9 cellular contexts compared by ENCODE assay signal in genomic region chr17:41785876-41786226, GRCh38. TPM values are rescaled to one million over a fixed set of nuclear protein-coding genes. Genes with fewer than 3 reads are reported as not detected.
DNase-seq lines count a peak whose midpoint lies in the region; ATAC-seq, FAIRE-seq and TF ChIP-seq lines count a peak whose summit lies in the region.
"Had no signal": no experiment of that assay in that cellular context is flagged by ENCODE, and none has a peak within 500 bp of the region (broad histone marks: within the 10 kb centered on the region; RNA-seq: fewer than 3 reads in every experiment).

No MANE protein-coding gene starts in this region.

- peaks cover 72 to 85% (median 81%) of the 10 kb centered on the region in 10 experiments for H3K4me1 ChIP-seq in BLaER1 treated with 17β-estradiol and CSF1 and Interleukin-3, amounts not matched to agents 10 nM and 100 nM
- H3K4me1 ChIP-seq in MM.1S (ENCODE audit: low read length): peaks cover 8% of the 10 kb centered on the region; the same call in 1 of the 2 replicates
- peaks cover 15 to 29% of the 10 kb centered on the region in 2 donors for H3K4me1 ChIP-seq in lung (ENCODE audit: control insufficient read depth in 2 of 2, insufficient read depth in 2 of 2, low read length in 2 of 2)
- peaks cover 76% of the 10 kb centered on the region for H3K4me1 ChIP-seq in vagina

- H3K4me3 ChIP-seq in BLaER1 treated with 17β-estradiol and CSF1 and Interleukin-3, amounts not matched to agents 10 nM and 100 nM: peak overlapping the region; percentile 70 to 92 (median 82)
- H3K4me3 ChIP-seq in MM.1S (ENCODE audit: low read length): peak overlapping the region; percentile 78
- H3K4me3 ChIP-seq in cardiac fibroblast (replicated peaks in 1 of 2; ENCODE audit: low read depth in 2 of 2, low read length in 2 of 2): peak overlapping the region; percentile 75 to 77
- peak overlapping the region; percentile 71 for H3K4me3 ChIP-seq in lung
- peak overlapping the region; percentile 80 to 81 for H3K4me3 ChIP-seq in vagina

- H2AFZ ChIP-seq in MM.1S (ENCODE audit: low read length): peak overlapping the region; percentile 82

- H3K9me2 ChIP-seq in MM.1S (replicated peaks; ENCODE audit: insufficient read depth, low read length): no peaks in the 10 kb centered on the region

- H3K9ac ChIP-seq in BLaER1 treated with 17β-estradiol and CSF1 and Interleukin-3, amounts not matched to agents 10 nM and 100 nM: peak overlapping the region; percentile 84 to 94 (median 89)
- peak overlapping the region; percentile 53; the same call in 1 of the 2 replicates for H3K9ac ChIP-seq in MM.1S (ENCODE audit: low read length)

- peak; percentile 15 for ATAC-seq in lung (ENCODE audit: insufficient read depth, low FRiP score)
- no peak for ATAC-seq in GM19395 (IDR thresholded peaks at IDR 0.05; ENCODE audit: unreplicated experiment)

- peak; percentile 6 for DNase-seq in MM.1S
- DNase-seq in cardiac fibroblast (ENCODE audit: low read depth in 2 of 2): peak; percentile 33 to 51
- peak; percentile 70 for DNase-seq in lung (ENCODE audit: low spot score)
- no peak for DNase-seq in vagina (ENCODE audit: extremely low spot score in 2 of 2)
- DNase-seq in urothelium cell line (ENCODE audit: low spot score): no peak
- no peak for DNase-seq in activated CD8-positive, alpha-beta memory T cell treated with anti-CD3 and anti-CD28 coated beads for 24 hours

- WGBS in lung, 2 donors: 1 to 2% methylated on average over 21 of the region's 21 CpGs

- intact Hi-C loops in vagina (cut with DNase I): no loop called here

- peaks cover 20 to 41% (median 32%) of the 10 kb centered on the region in 11 experiments for H4K20me1 ChIP-seq in BLaER1 treated with 17β-estradiol and CSF1 and Interleukin-3, amounts not matched to agents 10 nM and 100 nM
- H4K20me1 ChIP-seq in MM.1S (ENCODE audit: insufficient read depth, low read length): no peaks in the 10 kb centered on the region

- H3K27me3 ChIP-seq in BLaER1 treated with 17β-estradiol and CSF1 and Interleukin-3, amounts not matched to agents 10 nM and 100 nM: no peaks in the 10 kb centered on the region
- H3K27me3 ChIP-seq in MM.1S (replicated peaks; ENCODE audit: insufficient read depth, low read length) (no peaks in the 10 kb centered on the region), lung (ENCODE audit: control insufficient read depth, insufficient read depth) (no peaks in the 10 kb centered on the region), vagina (no peaks in the 10 kb centered on the region)

- H3K36me3 ChIP-seq in BLaER1 treated with 17β-estradiol and CSF1 and Interleukin-3, amounts not matched to agents 10 nM and 100 nM: peaks cover 0 to 7% (median 0%) of the 10 kb centered on the region in 11 experiments; a peak in 2 of 22 replicates
- H3K36me3 ChIP-seq in MM.1S (replicated peaks; ENCODE audit: insufficient read depth, low read length): no peaks in the 10 kb centered on the region
- H3K36me3 ChIP-seq in lung (ENCODE audit: control insufficient read depth in 2 of 2, insufficient read depth in 2 of 2, low read length in 2 of 2): no peaks in the 10 kb centered on the region
- no peaks in the 10 kb centered on the region for H3K36me3 ChIP-seq in vagina

- FAIRE-seq in urothelium cell line (lab: Jason Lieb, UNC): no peak

- TF ChIP-seq POLR2A in vagina (IDR thresholded peaks at IDR 0.05): no peak

- peak overlapping the region; percentile 79 to 99 (median 94) for H3K4me2 ChIP-seq in BLaER1 treated with 17β-estradiol and CSF1 and Interleukin-3, amounts not matched to agents 10 nM and 100 nM
- H3K4me2 ChIP-seq in MM.1S (ENCODE audit: low read depth, low read length): peak overlapping the region; percentile 88

- no peak for TF ChIP-seq CTCF in MM.1S (IDR thresholded peaks at IDR 0.05; ENCODE audit: low read length)
- TF ChIP-seq CTCF in cardiac fibroblast (IDR thresholded peaks at IDR 0.05; ENCODE audit: low read depth, low read length): no peak
- TF ChIP-seq CTCF in lung (IDR thresholded peaks at IDR 0.05; ENCODE audit: control extremely low read depth, extremely low read depth): no peak
- no peak for TF ChIP-seq CTCF in vagina (IDR thresholded peaks at IDR 0.05)

- peaks cover 9% of the 10 kb centered on the region for H3K79me2 ChIP-seq in MM.1S (ENCODE audit: low read length)

- no peaks in the 10 kb centered on the region for H3K9me3 ChIP-seq in BLaER1 treated with 17β-estradiol and CSF1 and Interleukin-3, amounts not matched to agents 10 nM and 100 nM (replicated peaks in 1 of 11)
- H3K9me3 ChIP-seq in MM.1S (replicated peaks; ENCODE audit: insufficient read depth, low read length) (no peaks in the 10 kb centered on the region), lung (ENCODE audit: control insufficient read depth in 2 of 2, insufficient read depth in 1 of 2, low read length in 1 of 2) (no peaks in the 10 kb centered on the region), vagina (no peaks in the 10 kb centered on the region)

- H3K27ac ChIP-seq in BLaER1 treated with 17β-estradiol and CSF1 and Interleukin-3, amounts not matched to agents 10 nM and 100 nM: peak overlapping the region; percentile 55 to 97 (median 91)
- H3K27ac ChIP-seq in MM.1S (ENCODE audit: low read length): no peak overlapping the region
- peak overlapping the region; percentile 94 to 95 for H3K27ac ChIP-seq in lung (ENCODE audit: low read depth in 1 of 2, low read length in 1 of 2)
- peak overlapping the region; percentile 98 for H3K27ac ChIP-seq in vagina

- no peaks in the 10 kb centered on the region for H3F3A ChIP-seq in MM.1S (ENCODE audit: insufficient read depth, low read length)

RNA-seq across cellular contexts. Expression of gene JUP, which starts 0.7 kb away (rescaled TPM):
- 100 to 1,000 TPM; 118 to 150 TPM for total RNA-seq in lung
- 10 to 100 TPM; 60.9 to 83.6 TPM for polyA plus RNA-seq in lung
- 589 TPM for total RNA-seq in vagina

RNA-seq across cellular contexts. Expression of gene P3H4, which starts 25.9 kb away (rescaled TPM):
- 10 to 100 TPM; 12.3 to 13.2 TPM for total RNA-seq in lung
- polyA plus RNA-seq in lung: 1 to 10 TPM; 6.8 to 9.6 TPM
- total RNA-seq in vagina: 11.5 TPM

RNA-seq across cellular contexts. Expression of gene FKBP10, which starts 27.0 kb away (rescaled TPM):
- total RNA-seq in lung (10 to 100 TPM; 53.2 to 64.4 TPM), vagina (53.5 TPM)
- polyA plus RNA-seq in lung: 10 to 100 TPM; 32.6 to 43.3 TPM

RNA-seq across cellular contexts. Expression of gene NT5C3B, which starts 50.2 kb away (rescaled TPM):
- total RNA-seq in lung: 10 to 100 TPM; 36.5 to 39.4 TPM
- polyA plus RNA-seq in lung: 10 to 100 TPM; 34.9 to 68.5 TPM
- 71.5 TPM for total RNA-seq in vagina

RNA-seq across cellular contexts. Expression of gene HAP1, which starts 51.4 kb away (rescaled TPM):
- total RNA-seq in lung (under 1 TPM; 0.21 to 0.26 TPM), vagina (1.2 TPM)
- polyA plus RNA-seq in lung: under 1 TPM; 0.07 to 0.57 TPM
- total RNA-seq: myocyte had no signal

Comparison
In these comparisons a context has a peak if more than half of its experiments do, and no peak if none do; other contexts are left out.
1. DNase-seq: peak in MM.1S (single experiment), cardiac fibroblast (2 of 2) and lung (single experiment); none in vagina (0 of 2), urothelium cell line (single experiment) and activated CD8-positive, alpha-beta memory T cell treated with anti-CD3 and anti-CD28 coated beads for 24 hours (single experiment).
2. Peak in every context shown above with its lines, with median percentiles within 50 percentile points of each other: H3K4me3 ChIP-seq.